Comparison of ENCODE assay signal across 12 cellular contexts in the genomic region with DNA sequence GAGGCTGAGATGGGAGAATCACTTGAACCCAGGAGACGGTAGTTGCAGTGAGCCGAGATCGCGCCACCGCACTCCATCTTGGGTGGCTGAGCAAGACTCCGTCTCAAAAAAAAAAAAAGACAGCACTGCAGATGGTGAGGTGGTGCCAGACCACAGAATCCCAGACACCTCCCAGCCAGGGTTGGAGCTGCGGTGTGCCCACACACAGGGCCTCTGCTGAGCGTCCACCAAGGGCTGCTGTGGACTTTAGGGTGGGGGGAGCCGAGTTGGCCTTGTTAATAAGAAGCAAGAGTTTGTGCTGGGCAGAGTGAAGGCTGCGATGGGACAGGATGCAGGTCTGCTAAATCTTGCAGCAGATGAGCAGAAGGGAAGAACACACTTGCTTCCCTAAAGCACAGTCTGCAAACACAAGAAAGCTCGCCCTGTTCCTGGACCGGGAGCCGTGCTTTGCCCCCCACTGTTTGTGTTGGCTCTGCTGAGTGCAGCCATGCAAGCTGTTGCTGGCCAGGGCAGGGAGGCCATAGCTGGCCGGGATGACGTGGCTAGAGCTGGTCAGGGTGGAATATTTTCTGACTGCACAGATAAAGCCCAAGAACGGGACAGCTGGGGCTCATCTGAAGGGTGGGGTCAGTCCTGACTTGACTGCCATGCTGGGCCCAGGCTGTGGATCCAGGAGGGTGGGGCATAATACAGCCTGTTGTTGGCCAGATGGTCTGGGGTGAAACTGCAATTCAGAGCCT. TPM values are rescaled to one million over a fixed set of nuclear protein-coding genes. Genes with fewer than 3 reads are reported as not detected.
DNase-seq lines count a peak whose midpoint lies in the region; ATAC-seq and TF ChIP-seq lines count a peak whose summit lies in the region.
"Had no signal": no experiment of that assay in that cellular context is flagged by ENCODE, and none has a peak within 500 bp of the region (broad histone marks: within the 10 kb centered on the region; RNA-seq: fewer than 3 reads in every experiment).

No MANE protein-coding gene starts in this region.

- ATAC-seq in omental fat pad (ENCODE audit: low FRiP score), result no peak

- no peaks in the 10 kb centered on the region for H3K27me3 ChIP-seq in layer of hippocampus (ENCODE audit: control insufficient read depth, insufficient read depth, low read length)
- H3K27me3 ChIP-seq: hepatocyte had no signal

- TF ChIP-seq CTCF in chondrocyte (IDR thresholded peaks at IDR 0.05) (no peak), omental fat pad (IDR thresholded peaks at IDR 0.05) (no peak)

- H3K27me3 Mint-ChIP-seq in chondrocyte (ENCODE audit: low read depth), result no peaks in the 10 kb centered on the region

- H3K36me3 Mint-ChIP-seq in chondrocyte (ENCODE audit: low read depth), result peaks cover 31% of the 10 kb centered on the region

- peaks cover 36% of the 10 kb centered on the region for H3K4me1 Mint-ChIP-seq in chondrocyte (ENCODE audit: low read depth)

- no peaks in the 10 kb centered on the region for H3K9me3 Mint-ChIP-seq in chondrocyte (ENCODE audit: low read depth)
- H3K9me3 Mint-ChIP-seq: T-helper 1 cell treated with Interleukin-12 subunit alpha and Interleukin-12 subunit beta and Interleukin-4 antibody, amounts not matched to agents 30 μg/mL and 1 μg/mL, for 36 hours had no signal

- H3K27ac Mint-ChIP-seq in chondrocyte (ENCODE audit: unreplicated experiment), result peak overlapping the region; percentile 91
- H3K27ac Mint-ChIP-seq: T-helper 1 cell treated with Interleukin-12 subunit alpha and Interleukin-12 subunit beta and Interleukin-4 antibody, amounts not matched to agents 30 μg/mL and 1 μg/mL, for 36 hours had no signal

- H3K4me3 Mint-ChIP-seq in chondrocyte (ENCODE audit: unreplicated experiment), result peak overlapping the region; percentile 9
- H3K4me3 Mint-ChIP-seq: T-helper 1 cell treated with Interleukin-12 subunit alpha and Interleukin-12 subunit beta and Interleukin-4 antibody, amounts not matched to agents 30 μg/mL and 1 μg/mL, for 36 hours had no signal

- DNase-seq in GM04504 (ENCODE audit: low read depth) (peak; percentile 83), chondrocyte (ENCODE audit: low spot score) (no peak), stromal cell of bone marrow (ENCODE audit: low read depth) (peak; percentile 79), NCI-H510A (lab: John Stamatoyannopoulos, UW) (no peak), NCI-H2196 treated with DMSO at 0.1 percent for 48 hours (lab: John Stamatoyannopoulos, UW; ENCODE audit: unreplicated experiment) (no peak), omental fat pad (ENCODE audit: low spot score) (no peak), pons (ENCODE audit: low spot score) (no peak)
- DNase-seq: activated effector memory CD4-positive, alpha-beta T cell treated with anti-CD3 and anti-CD28 coated beads, Interleukin-2, amount 50 U/mL, for 16 hours; NCI-H2171 had no signal

- peak overlapping the region; percentile 74 for H3K27ac ChIP-seq in layer of hippocampus (ENCODE audit: low read depth, low read length)
- H3K27ac ChIP-seq: hepatocyte had no signal

RNA-seq across cellular contexts. Expression of gene KMT5A, which starts 14.4 kb away (rescaled TPM):
- total RNA-seq in chondrocyte (43.8 to 49.5 TPM (median 47.1 TPM) in 3 replicates), omental fat pad (10 to 100 TPM; 25.5 to 39.9 (median 26.5) TPM)

RNA-seq across cellular contexts. Expression of gene SBNO1, which starts 33.7 kb away (rescaled TPM):
- total RNA-seq in chondrocyte, result 33.5 to 37.7 TPM (median 37.3 TPM) in 3 replicates
- total RNA-seq in omental fat pad, result 10 to 100 TPM; 18.6 to 26.4 (median 20.6) TPM

RNA-seq across cellular contexts. Expression of gene RILPL2, which starts 38.1 kb away (rescaled TPM):
- total RNA-seq in chondrocyte, result 3.1 to 4.2 TPM (median 3.8 TPM) in 3 replicates
- 10 to 100 TPM in 2 of 4 donors, 1 to 10 TPM in 2; 8.9 to 12.7 (median 10.1) TPM for total RNA-seq in omental fat pad

RNA-seq across cellular contexts. Expression of gene SNRNP35, which starts 59.6 kb away (rescaled TPM):
- total RNA-seq in chondrocyte (8.2 to 19.3 TPM (median 9.2 TPM) in 3 replicates), omental fat pad (10 to 100 TPM; 14.7 to 38.1 (median 21.0) TPM)

Comparison
In these comparisons a context has a peak if more than half of its experiments do, and no peak if none do; other contexts are left out.
1. DNase-seq: peak in GM04504 (single experiment) and stromal cell of bone marrow (single experiment); none in chondrocyte (single experiment), NCI-H510A (single experiment), NCI-H2196 treated with DMSO at 0.1 percent for 48 hours (single experiment), omental fat pad (single experiment) and pons (single experiment).